ENCODE assay signal across 2 cellular contexts in the genomic region with DNA sequence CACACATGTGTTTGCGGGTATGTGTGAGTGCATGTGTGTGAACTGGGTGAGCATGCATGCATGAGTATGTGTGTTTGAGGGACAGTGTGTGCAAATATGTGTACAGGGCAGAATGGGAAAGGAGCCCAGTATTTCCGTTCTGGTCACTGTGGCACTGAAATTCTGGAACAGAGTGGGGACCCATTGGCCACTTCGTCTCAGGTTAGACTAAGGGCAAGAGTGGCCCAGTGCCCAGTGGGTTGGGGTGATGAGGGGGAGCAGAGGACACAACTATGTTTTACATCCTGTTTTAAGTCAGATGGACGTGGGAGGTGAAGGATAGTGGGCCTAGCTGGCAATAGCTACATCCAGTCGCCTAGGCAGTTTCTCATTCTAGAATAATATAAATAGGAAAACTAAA.
TF ChIP-seq lines count a peak whose summit lies in the region.

No MANE protein-coding gene starts in this region.

TF ChIP-seq in IMR-90, 13 proteins besides CTCF, POLR2A, EP300 and RAD21:
- TF ChIP-seq MXI1 (IDR thresholded peaks at IDR 0.05; ENCODE audit: borderline replicate concordance, low read depth, low read length), result no peak
- TF ChIP-seq RCOR1 (IDR thresholded peaks at IDR 0.05; ENCODE audit: insufficient replicate concordance, low read length), result no peak
- no peak for TF ChIP-seq CHD1 (IDR thresholded peaks at IDR 0.05; ENCODE audit: low read depth, low read length)
- TF ChIP-seq MAZ (IDR thresholded peaks at IDR 0.05; ENCODE audit: borderline replicate concordance, low read depth, low read length), result no peak
- no peak for TF ChIP-seq NFE2L2 (IDR thresholded peaks at IDR 0.05; ENCODE audit: low read depth, low read length)
- TF ChIP-seq, protein P1, sequence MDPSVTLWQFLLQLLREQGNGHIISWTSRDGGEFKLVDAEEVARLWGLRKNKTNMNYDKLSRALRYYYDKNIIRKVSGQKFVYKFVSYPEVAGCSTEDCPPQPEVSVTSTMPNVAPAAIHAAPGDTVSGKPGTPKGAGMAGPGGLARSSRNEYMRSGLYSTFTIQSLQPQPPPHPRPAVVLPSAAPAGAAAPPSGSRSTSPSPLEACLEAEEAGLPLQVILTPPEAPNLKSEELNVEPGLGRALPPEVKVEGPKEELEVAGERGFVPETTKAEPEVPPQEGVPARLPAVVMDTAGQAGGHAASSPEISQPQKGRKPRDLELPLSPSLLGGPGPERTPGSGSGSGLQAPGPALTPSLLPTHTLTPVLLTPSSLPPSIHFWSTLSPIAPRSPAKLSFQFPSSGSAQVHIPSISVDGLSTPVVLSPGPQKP (IDR thresholded peaks at IDR 0.05; ENCODE audit: borderline replicate concordance, low read depth, low read length), result no peak
- no peak for TF ChIP-seq CEBPB (IDR thresholded peaks at IDR 0.05; ENCODE audit: low read depth, low read length)
- TF ChIP-seq FOS (IDR thresholded peaks at IDR 0.05; ENCODE audit: low read depth, low read length), result no peak
- TF ChIP-seq RFX5 (IDR thresholded peaks at IDR 0.05; ENCODE audit: low read depth, low read length), result no peak
- TF ChIP-seq MAFK (IDR thresholded peaks at IDR 0.05; ENCODE audit: low read depth, low read length), result no peak
- TF ChIP-seq, protein P2, sequence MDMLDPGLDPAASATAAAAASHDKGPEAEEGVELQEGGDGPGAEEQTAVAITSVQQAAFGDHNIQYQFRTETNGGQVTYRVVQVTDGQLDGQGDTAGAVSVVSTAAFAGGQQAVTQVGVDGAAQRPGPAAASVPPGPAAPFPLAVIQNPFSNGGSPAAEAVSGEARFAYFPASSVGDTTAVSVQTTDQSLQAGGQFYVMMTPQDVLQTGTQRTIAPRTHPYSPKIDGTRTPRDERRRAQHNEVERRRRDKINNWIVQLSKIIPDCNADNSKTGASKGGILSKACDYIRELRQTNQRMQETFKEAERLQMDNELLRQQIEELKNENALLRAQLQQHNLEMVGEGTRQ (IDR thresholded peaks at IDR 0.05; ENCODE audit: low read depth, low read length), result no peak

TF ChIP-seq in H1, 55 proteins besides CTCF, POLR2A, EP300 and RAD21:
- TF ChIP-seq RBBP5 (IDR thresholded peaks at IDR 0.05; ENCODE audit: borderline replicate concordance, low read depth, low read length) (no peak), SRF (IDR thresholded peaks at IDR 0.05; ENCODE audit: low read depth, low read length) (no peak), EZH2 (IDR thresholded peaks at IDR 0.05; ENCODE audit: low read depth, low read length, severe bottlenecking) (no peak), HDAC6 (IDR thresholded peaks at IDR 0.05; ENCODE audit: low read depth, low read length) (no peak), NANOG (IDR thresholded peaks at IDR 0.05; ENCODE audit: insufficient read depth, low read depth, low read length, poor library complexity, severe bottlenecking) (no peak)
- TF ChIP-seq, protein P3, sequence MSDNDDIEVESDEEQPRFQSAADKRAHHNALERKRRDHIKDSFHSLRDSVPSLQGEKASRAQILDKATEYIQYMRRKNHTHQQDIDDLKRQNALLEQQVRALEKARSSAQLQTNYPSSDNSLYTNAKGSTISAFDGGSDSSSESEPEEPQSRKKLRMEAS (IDR thresholded peaks at IDR 0.05), result no peak
